ENCODE assay signal across 33 cellular contexts in the genomic region with DNA sequence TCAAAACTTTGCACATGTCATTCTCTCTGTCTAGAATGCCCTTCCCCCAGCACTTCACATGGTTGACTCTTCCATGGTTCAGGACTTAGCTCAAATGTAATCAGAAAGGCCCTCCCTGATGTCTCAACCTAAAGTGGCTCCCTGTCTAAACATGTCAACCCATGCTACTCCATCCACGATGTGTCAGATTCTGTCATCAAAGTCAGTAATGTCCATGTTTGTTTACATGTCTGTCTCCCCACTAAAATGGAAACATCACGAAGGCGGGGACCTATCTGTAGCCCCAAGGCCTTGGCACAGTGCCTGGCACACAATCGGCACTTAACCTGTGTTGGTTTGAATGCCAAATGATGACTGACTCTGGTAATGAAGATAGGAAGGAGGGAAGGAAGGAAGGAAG. TPM values are rescaled to one million over a fixed set of nuclear protein-coding genes. Genes with fewer than 3 reads are reported as not detected.
"Had no signal": no experiment of that assay in that cellular context is flagged by ENCODE, and none has a peak within 500 bp of the region (broad histone marks: within the 10 kb centered on the region; RNA-seq: fewer than 3 reads in every experiment).

No MANE protein-coding gene starts in this region.

- H3K9ac ChIP-seq: KMS-11, SK-N-SH had no signal

- H3K36me3 ChIP-seq: ascending aorta, cardiac muscle cell, SJCRH30 had no signal

- H3K27me3 ChIP-seq: ascending aorta, body of pancreas, cardiac muscle cell, SJCRH30 had no signal

- ATAC-seq: activated naive CD4-positive, alpha-beta T cell treated with anti-CD3 and anti-CD28 coated beads, Interleukin-2, amount 50 U/mL, for 72 hours; activated naive CD8-positive, alpha-beta T cell treated with anti-CD3 and anti-CD28 coated beads, Interleukin-2, amount 50 U/mL, for 24 hours; activated T-cell treated with anti-CD3 and anti-CD28 coated beads, Interleukin-2, amount 50 U/mL, for 4 hours; body of pancreas; Panc1 had no signal

- H3K4me2 ChIP-seq: KMS-11, SK-N-SH had no signal

- DNase-seq: activated CD4-positive, alpha-beta memory T cell treated with anti-CD3 and anti-CD28 coated beads for 36 hours; activated CD4-positive, alpha-beta T cell treated with anti-CD3 and anti-CD28 coated beads, Interleukin-2, amount 10 ng/mL, durations not matched to agents 7 days and 5 days; activated CD4-positive, CD25-positive, alpha-beta regulatory T cell; activated CD8-positive, alpha-beta memory T cell treated with anti-CD3 and anti-CD28 coated beads for 24 hours; activated effector memory CD4-positive, alpha-beta T cell treated with anti-CD3 and anti-CD28 coated beads, Interleukin-2, amount 50 U/mL, for 16 hours; activated naive CD4-positive, alpha-beta T cell treated with Interleukin-2 at 50 U/mL for 16 hours; activated naive CD8-positive, alpha-beta T cell treated with anti-CD3 and anti-CD28 coated beads, Interleukin-2, amount 50 U/mL, for 24 hours; activated T-cell treated with anti-CD3 and anti-CD28 coated beads, Interleukin-2, amount 50 U/mL, for 4 hours; amniotic stem cell; body of pancreas; MV-4-11; NCI-H1092 treated with DMSO at 0.1 percent for 48 hours; NCI-H1436 treated with DMSO at 0.1 percent for 48 hours; NCI-H187; NCI-H2081 treated with DMSO at 0.1 percent for 48 hours; NCI-H446; NCI-H524; NK-92 treated with Interleukin-12 subunit alpha and Interleukin-12 subunit beta, amount 100 ng/mL, for 24 hours; OCI-M1; Right ventricle myocardium superior; RPMI8226; SJCRH30; SK-N-SH; T-helper 1 cell had no signal

- H3K4me3 ChIP-seq: ascending aorta, body of pancreas, cardiac muscle cell, SJCRH30 had no signal

- H3K27ac ChIP-seq: ascending aorta, body of pancreas, cardiac muscle cell, KMS-11, SJCRH30, VCaP had no signal

- H3K9me3 ChIP-seq: ascending aorta, body of pancreas, SJCRH30, SK-N-SH had no signal

- H3K4me1 ChIP-seq: ascending aorta, body of pancreas, SJCRH30 had no signal

RNA-seq across cellular contexts. Expression of a gene that starts 20.8 kb away (rescaled TPM):
- total RNA-seq: activated CD4-positive, alpha-beta memory T cell treated with anti-CD3 and anti-CD28 coated beads for 36 hours; activated CD4-positive, alpha-beta T cell treated with anti-CD3 and anti-CD28 coated beads, Interleukin-2, amount 10 ng/mL, durations not matched to agents 7 days and 5 days; activated naive CD4-positive, alpha-beta T cell treated with anti-CD3 and anti-CD28 coated beads, Interleukin-2, amount 50 U/mL, for 72 hours; activated T-cell treated with anti-CD3 and anti-CD28 coated beads, Interleukin-2, amount 50 U/mL, for 4 hours; ascending aorta; cerebellum; MCF 10A; Right ventricle myocardium superior; SJCRH30; T-helper 2 cell treated with Interferon-gamma antibody and Interleukin-4, amounts not matched to agents 100 ng/mL and 5 ng/mL, for 36 hours had no signal
- polyA plus RNA-seq: cardiac muscle cell, SK-N-SH had no signal
